ENCODE assay signal across 8 cellular contexts in genomic region chr7:47337531-47337930, GRCh38.
DNase-seq lines count a peak whose midpoint lies in the region; ATAC-seq, FAIRE-seq and TF ChIP-seq lines count a peak whose summit lies in the region.

No MANE protein-coding gene starts in this region.

- no peak overlapping the region for H3K4me2 ChIP-seq in HCT116 (ENCODE audit: low read length)
- no peak overlapping the region for H3K4me2 ChIP-seq in HepG2 (ENCODE audit: low read depth, low read length)

- H3K9me3 ChIP-seq in HCT116 (ENCODE audit: control insufficient read depth in 1 of 2, insufficient read depth in 1 of 2, low read depth in 1 of 2, low read length in 2 of 2) (no peaks in the 10 kb centered on the region), HepG2 (ENCODE audit: low read length) (no peaks in the 10 kb centered on the region)

- intact Hi-C loops in HCT116 (cut with micrococcal nuclease) (no loop called here), HepG2 (cut with micrococcal nuclease; ENCODE audit: unreplicated experiment) (loop anchor here (5.0 kb wide), 1 partner anchor 70 kb away; no protein-coding TSS in a partner anchor)

- H4K20me1 ChIP-seq in HCT116 (ENCODE audit: insufficient read depth) (no peaks in the 10 kb centered on the region), HepG2 (ENCODE audit: insufficient read depth, low read length) (peaks cover 7% of the 10 kb centered on the region)

- H3K79me2 ChIP-seq in HCT116 (ENCODE audit: insufficient read depth, low read length) (no peaks in the 10 kb centered on the region), HepG2 (ENCODE audit: insufficient read depth, low read length) (no peaks in the 10 kb centered on the region)

- no peak for DNase-seq in HCT116 (ENCODE audit: low read depth, low spot score)
- peak; percentile 56 for DNase-seq in RPMI7951 (ENCODE audit: low read depth)
- no peak for DNase-seq in HepG2 (ENCODE audit: low spot score)
- no peak for DNase-seq in SIG-M5 treated with dmso at 0.1 percent for 504 hours (lab: John Stamatoyannopoulos, UW; ENCODE audit: unreplicated experiment)
- DNase-seq in middle frontal gyrus (ENCODE audit: extremely low spot score, low spot score): no peak
- DNase-seq in NCI-H2029 (lab: John Stamatoyannopoulos, UW): no peak
- DNase-seq in SK-N-DZ (ENCODE audit: low spot score): no peak

- ATAC-seq in GM18499 (IDR thresholded peaks at IDR 0.05; ENCODE audit: insufficient read depth, unreplicated experiment) (peak; percentile 89), HCT116 (peak; percentile 77), HepG2 (0 out of 3 replicates have a peak, but pooled peaks have one; percentile 31)

- no peaks in the 10 kb centered on the region for H3K9me2 ChIP-seq in HCT116 (ENCODE audit: insufficient read depth)

- no peaks in the 10 kb centered on the region for H3K27me3 ChIP-seq in HCT116 (ENCODE audit: insufficient read depth, low read length)
- no peaks in the 10 kb centered on the region for H3K27me3 ChIP-seq in HepG2 (ENCODE audit: control insufficient read depth in 1 of 2, insufficient read depth in 2 of 2, low read length in 2 of 2)

- POLR2A ChIA-PET in HCT116 (lab: Charles Lee): no interaction called here
- POLR2A ChIA-PET in HepG2 (lab: Yijun Ruan, JAX): no interaction called here

- CTCF ChIA-PET in HCT116 (lab: Charles Lee): no interaction called here
- CTCF ChIA-PET in HepG2 (lab: Yijun Ruan, JAX; ENCODE audit: low intra/inter-chr PET ratio, low total read pairs): no interaction called here

- WGBS in HepG2 (ENCODE audit: low lambda C conversion rate): 92% methylated on average over 3 of the region's 3 CpGs

- RAD21 ChIA-PET in HCT116 (lab: Charles Lee; ENCODE audit: low non-redundant PET in 1 of 2, low total read pairs in 2 of 2, uncharacterized antibody in 2 of 2, unreplicated experiment in 2 of 2): no interaction called here

- TF ChIP-seq POLR2A in HCT116 (IDR thresholded peaks at IDR 0.05; ENCODE audit: borderline replicate concordance, extremely low read depth, insufficient read depth, insufficient read length): no peak
- TF ChIP-seq POLR2A in HepG2 (IDR thresholded peaks at IDR 0.05; ENCODE audit: insufficient read depth in 1 of 2, low read depth in 2 of 2, low read length in 2 of 2): no peak

- H3K4me3 ChIP-seq in HCT116 (replicated peaks in 1 of 2; ENCODE audit: low read depth in 1 of 2, low read length in 2 of 2) (no peak overlapping the region), HepG2 (replicated peaks in 1 of 3; ENCODE audit: insufficient read depth in 1 of 3, low read depth in 2 of 3, low read length in 3 of 3) (no peak overlapping the region)

- no peaks in the 10 kb centered on the region for H3K4me1 ChIP-seq in HCT116 (ENCODE audit: control insufficient read depth in 1 of 2, insufficient read depth in 2 of 2, low read length in 2 of 2)
- no peaks in the 10 kb centered on the region for H3K4me1 ChIP-seq in HepG2 (ENCODE audit: insufficient read depth, low read length)

- H3K9ac ChIP-seq in HCT116 (ENCODE audit: low read length) (no peak overlapping the region), HepG2 (ENCODE audit: insufficient read depth, low read depth, low read length) (no peak overlapping the region)

- H2AFZ ChIP-seq in HCT116 (ENCODE audit: low read depth, low read length, poor library complexity, severe bottlenecking): no peak overlapping the region
- no peak overlapping the region for H2AFZ ChIP-seq in HepG2 (ENCODE audit: low read length)

- H3K27ac ChIP-seq in HCT116 (ENCODE audit: low read depth, low read length) (no peak overlapping the region), HepG2 (ENCODE audit: extremely low read length, insufficient read depth, low read length) (no peak overlapping the region)

- no peaks in the 10 kb centered on the region for H3K36me3 ChIP-seq in HCT116 (ENCODE audit: control insufficient read depth in 1 of 2, insufficient read depth in 2 of 2, low read length in 2 of 2)
- peaks cover 28 to 71% of the 10 kb centered on the region in 2 experiments for H3K36me3 ChIP-seq in HepG2 (replicated peaks in 1 of 2; ENCODE audit: control insufficient read depth in 1 of 2, insufficient read depth in 2 of 2, low read length in 2 of 2)

- in situ Hi-C loops in HepG2 (cut with HindIII; ENCODE audit: extremely low pct_ligation_motif_present, low pct_unique_long_range_greater_than_20kb): no loop called here

- TF ChIP-seq RAD21 in HCT116 (IDR thresholded peaks at IDR 0.05; ENCODE audit: low read depth) (no peak), HepG2 (CRISPR knock-in tag; IDR thresholded peaks at IDR 0.05) (no peak)

- FAIRE-seq in HepG2 (lab: Jason Lieb, UNC): no peak

- no TSS peak for BruUV-seq in HCT116 (replicated peaks; lab: Mats Ljungman, UMichigan)
- no TSS peak for BruUV-seq in HepG2 (replicated peaks; lab: Mats Ljungman, UMichigan)

- TF ChIP-seq CTCF in HCT116 (IDR thresholded peaks at IDR 0.05 in 2 of 3, conservative IDR thresholded peaks at IDR 0.05 in 1 of 3; ENCODE audit: borderline replicate concordance in 1 of 3, insufficient read depth in 1 of 3, low read depth in 2 of 3, low read length in 2 of 3) (no peak), HepG2 (CRISPR knock-in tag; IDR thresholded peaks at IDR 0.05) (no peak)

- no peak for TF ChIP-seq EP300 in HepG2 (IDR thresholded peaks at IDR 0.05; ENCODE audit: low read depth in 2 of 2, low read length in 2 of 2)
- TF ChIP-seq EP300 in HepG2 (CRISPR knock-in tag; IDR thresholded peaks at IDR 0.05; ENCODE audit: borderline replicate concordance): no peak

TF ChIP-seq in HCT116, 20 proteins besides CTCF, POLR2A, EP300 and RAD21 (continues in another document):
- TF ChIP-seq MAX (IDR thresholded peaks at IDR 0.05): no peak
- TF ChIP-seq POLR2AphosphoS5 (IDR thresholded peaks at IDR 0.05; ENCODE audit: low read depth, low read length): no peak
- no peak for TF ChIP-seq SRF (IDR thresholded peaks at IDR 0.05; ENCODE audit: low read depth)
- TF ChIP-seq SP1 (IDR thresholded peaks at IDR 0.05; ENCODE audit: low read depth): no peak
- TF ChIP-seq ELF1 (IDR thresholded peaks at IDR 0.05; ENCODE audit: borderline replicate concordance, low read depth): no peak
- TF ChIP-seq YY1 (IDR thresholded peaks at IDR 0.05; ENCODE audit: extremely low read depth, insufficient replicate concordance, low read depth, low read length): no peak
- no peak for TF ChIP-seq ATF3 (IDR thresholded peaks at IDR 0.05)
- TF ChIP-seq CEBPB (IDR thresholded peaks at IDR 0.05; ENCODE audit: low read depth): no peak

TF ChIP-seq in HepG2, 621 proteins besides CTCF, POLR2A, EP300 and RAD21:
- TF ChIP-seq CAMTA2 (CRISPR knock-in tag; IDR thresholded peaks at IDR 0.05; ENCODE audit: borderline replicate concordance) (no peak), RBM22 (optimal IDR thresholded peaks at IDR 0.05; ENCODE audit: low read length) (peak; percentile 76)

Comparison
In these comparisons a context has a peak if more than half of its experiments do, and no peak if none do; other contexts are left out.
1. ATAC-seq: peak in every context shown above with its lines; median percentile 89 in GM18499; 77 in HCT116; 31 in HepG2.